ENCODE assay signal across 1 cellular context in genomic region chr16:75074920-75075687, GRCh38.
A peak's percentile ranks its signal among the peaks of the same experiment; 100 is the strongest.
TF ChIP-seq lines count a peak whose summit lies in the region.

No MANE protein-coding gene starts in this region.

TF ChIP-seq in GM12878, 131 proteins besides CTCF, POLR2A, EP300 and RAD21 (continued from another document and continues in another):
- TF ChIP-seq, protein P1, sequence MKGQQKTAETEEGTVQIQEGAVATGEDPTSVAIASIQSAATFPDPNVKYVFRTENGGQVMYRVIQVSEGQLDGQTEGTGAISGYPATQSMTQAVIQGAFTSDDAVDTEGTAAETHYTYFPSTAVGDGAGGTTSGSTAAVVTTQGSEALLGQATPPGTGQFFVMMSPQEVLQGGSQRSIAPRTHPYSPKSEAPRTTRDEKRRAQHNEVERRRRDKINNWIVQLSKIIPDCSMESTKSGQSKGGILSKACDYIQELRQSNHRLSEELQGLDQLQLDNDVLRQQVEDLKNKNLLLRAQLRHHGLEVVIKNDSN (IDR thresholded peaks at IDR 0.05; ENCODE audit: borderline replicate concordance, extremely low read length, insufficient read depth, low read depth, low read length) = no peak
- TF ChIP-seq CREM (IDR thresholded peaks at IDR 0.05; ENCODE audit: low read depth) (peak; percentile 52), NFIC (IDR thresholded peaks at IDR 0.05; ENCODE audit: low read depth, low read length) (peak; percentile 59; the same call in 1 of the 2 replicates), SMARCA5 (IDR thresholded peaks at IDR 0.05) (peak; percentile 49; the same call in 1 of the 2 replicates), SREBF2 (IDR thresholded peaks at IDR 0.05; ENCODE audit: low read length) (no peak), FOXK2 (IDR thresholded peaks at IDR 0.05) (no peak), CHD2 (IDR thresholded peaks at IDR 0.05; ENCODE audit: borderline replicate concordance, low read depth, low read length) (peak; percentile 23; the same call in 1 of the 2 replicates), ETV6 (conservative IDR thresholded peaks at IDR 0.05 in 1 of 2, IDR thresholded peaks at IDR 0.05 in 1 of 2; ENCODE audit: borderline replicate concordance in 1 of 2, low read depth in 1 of 2) (peak in 1 of 2 experiments; percentile 89; a peak in 2 of 4 replicates), IRF4 (IDR thresholded peaks at IDR 0.05; ENCODE audit: low read depth, low read length) (peak; percentile 44; the same call in 1 of the 2 replicates), ZNF384 (IDR thresholded peaks at IDR 0.05; ENCODE audit: borderline replicate concordance, low read depth, low read length) (no peak), MYC (IDR thresholded peaks at IDR 0.05; ENCODE audit: insufficient read depth, insufficient read length, insufficient replicate concordance, low read length, severe bottlenecking) (peak; percentile 43), CBX5 (IDR thresholded peaks at IDR 0.05; ENCODE audit: low read depth) (0 out of 2 replicates have a peak, but pooled peaks have one; percentile 51), ASH2L (IDR thresholded peaks at IDR 0.05; ENCODE audit: borderline replicate concordance, low read depth) (no peak), PAX5 (IDR thresholded peaks at IDR 0.05; ENCODE audit: borderline replicate concordance, low read depth, low read length) (peak; percentile 87; the same call in 1 of the 2 replicates), NR2C1 (IDR thresholded peaks at IDR 0.05) (no peak), SP1 (IDR thresholded peaks at IDR 0.05; ENCODE audit: low read depth, low read length) (peak; percentile 51), NR2F1 (conservative IDR thresholded peaks at IDR 0.05) (peak; percentile 62; the same call in 1 of the 2 replicates), KDM1A (IDR thresholded peaks at IDR 0.05; ENCODE audit: borderline replicate concordance) (no peak), PAX8 (IDR thresholded peaks at IDR 0.05) (no peak), CREB1 (IDR thresholded peaks at IDR 0.05; ENCODE audit: low read depth) (peak; percentile 34; the same call in 1 of the 2 replicates), TCF3 (IDR thresholded peaks at IDR 0.05; ENCODE audit: borderline replicate concordance, insufficient read depth, low read depth, low read length) (peak; percentile 50; the same call in 1 of the 2 replicates), YY1 (IDR thresholded peaks at IDR 0.05; ENCODE audit: low read depth, low read length) (peak; percentile 51; the same call in 1 of the 2 replicates), HDAC6 (IDR thresholded peaks at IDR 0.05; ENCODE audit: unreplicated experiment) (no peak), BCL11A (IDR thresholded peaks at IDR 0.05; ENCODE audit: low read depth, low read length) (peak; percentile 30; the same call in 1 of the 2 replicates), LARP7 (IDR thresholded peaks at IDR 0.05) (peak; percentile 39; the same call in 1 of the 2 replicates), RCOR1 (conservative IDR thresholded peaks at IDR 0.05; ENCODE audit: low read depth, low read length) (no peak), BRCA1 (IDR thresholded peaks at IDR 0.05; ENCODE audit: low read depth, low read length) (no peak), SMAD5 (IDR thresholded peaks at IDR 0.05; ENCODE audit: low read depth) (no peak), CEBPZ (IDR thresholded peaks at IDR 0.05; ENCODE audit: low read depth, low read length) (no peak), BHLHE40 (IDR thresholded peaks at IDR 0.05; ENCODE audit: borderline replicate concordance in 1 of 2, low read depth in 2 of 2, low read length in 1 of 2) (peak; percentile 86 to 91), NRF1 (conservative IDR thresholded peaks at IDR 0.05; ENCODE audit: low read depth, low read length) (no peak), STAT3 (IDR thresholded peaks at IDR 0.05; ENCODE audit: low read depth, low read length) (no peak), IKZF1 (conservative IDR thresholded peaks at IDR 0.05) (peak; percentile 85), TCF7 (IDR thresholded peaks at IDR 0.05; ENCODE audit: borderline replicate concordance) (no peak), NFYA (IDR thresholded peaks at IDR 0.05; ENCODE audit: borderline replicate concordance, low read depth, low read length) (no peak), WRNIP1 (IDR thresholded peaks at IDR 0.05; ENCODE audit: borderline replicate concordance, low read depth, low read length) (no peak), GATAD2B (conservative IDR thresholded peaks at IDR 0.05; ENCODE audit: low read depth) (peak; percentile 62; the same call in 1 of the 2 replicates), RUNX3 (IDR thresholded peaks at IDR 0.05; ENCODE audit: low read length) (peak; percentile 99), CBFB (IDR thresholded peaks at IDR 0.05; ENCODE audit: low read depth) (peak; percentile 86; the same call in 1 of the 2 replicates), IKZF2 (IDR thresholded peaks at IDR 0.05) (peak; percentile 57 to 79), RFX5 (IDR thresholded peaks at IDR 0.05; ENCODE audit: low read depth, low read length) (no peak), MTA3 (IDR thresholded peaks at IDR 0.05; ENCODE audit: borderline replicate concordance, low read length) (peak; percentile 64; the same call in 1 of the 2 replicates), POLR2AphosphoS2 (IDR thresholded peaks at IDR 0.05; ENCODE audit: low read depth, low read length) (no peak), EED (IDR thresholded peaks at IDR 0.05; ENCODE audit: low read depth) (peak; percentile 85), NBN (IDR thresholded peaks at IDR 0.05) (0 out of 2 replicates have a peak, but pooled peaks have one; percentile 46), BACH1 (IDR thresholded peaks at IDR 0.05; ENCODE audit: borderline replicate concordance) (no peak), MTA2 (IDR thresholded peaks at IDR 0.05; ENCODE audit: low read depth) (peak; percentile 66), MEF2B (IDR thresholded peaks at IDR 0.05; ENCODE audit: partially characterized antibody, poor library complexity, severe bottlenecking) (peak; percentile 40), TCF12 (IDR thresholded peaks at IDR 0.05; ENCODE audit: low read depth, low read length) (no peak), E2F8 (IDR thresholded peaks at IDR 0.05; ENCODE audit: low read depth, partially characterized antibody) (no peak)
- TF ChIP-seq, protein P2, sequence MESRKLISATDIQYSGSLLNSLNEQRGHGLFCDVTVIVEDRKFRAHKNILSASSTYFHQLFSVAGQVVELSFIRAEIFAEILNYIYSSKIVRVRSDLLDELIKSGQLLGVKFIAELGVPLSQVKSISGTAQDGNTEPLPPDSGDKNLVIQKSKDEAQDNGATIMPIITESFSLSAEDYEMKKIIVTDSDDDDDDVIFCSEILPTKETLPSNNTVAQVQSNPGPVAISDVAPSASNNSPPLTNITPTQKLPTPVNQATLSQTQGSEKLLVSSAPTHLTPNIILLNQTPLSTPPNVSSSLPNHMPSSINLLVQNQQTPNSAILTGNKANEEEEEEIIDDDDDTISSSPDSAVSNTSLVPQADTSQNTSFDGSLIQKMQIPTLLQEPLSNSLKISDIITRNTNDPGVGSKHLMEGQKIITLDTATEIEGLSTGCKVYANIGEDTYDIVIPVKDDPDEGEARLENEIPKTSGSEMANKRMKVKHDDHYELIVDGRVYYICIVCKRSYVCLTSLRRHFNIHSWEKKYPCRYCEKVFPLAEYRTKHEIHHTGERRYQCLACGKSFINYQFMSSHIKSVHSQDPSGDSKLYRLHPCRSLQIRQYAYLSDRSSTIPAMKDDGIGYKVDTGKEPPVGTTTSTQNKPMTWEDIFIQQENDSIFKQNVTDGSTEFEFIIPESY (IDR thresholded peaks at IDR 0.05) = no peak
- TF ChIP-seq, protein P3, sequence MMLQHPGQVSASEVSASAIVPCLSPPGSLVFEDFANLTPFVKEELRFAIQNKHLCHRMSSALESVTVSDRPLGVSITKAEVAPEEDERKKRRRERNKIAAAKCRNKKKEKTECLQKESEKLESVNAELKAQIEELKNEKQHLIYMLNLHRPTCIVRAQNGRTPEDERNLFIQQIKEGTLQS (IDR thresholded peaks at IDR 0.05; ENCODE audit: borderline replicate concordance, extremely low read depth, low read depth, low read length) = no peak
- TF ChIP-seq, protein P4, sequence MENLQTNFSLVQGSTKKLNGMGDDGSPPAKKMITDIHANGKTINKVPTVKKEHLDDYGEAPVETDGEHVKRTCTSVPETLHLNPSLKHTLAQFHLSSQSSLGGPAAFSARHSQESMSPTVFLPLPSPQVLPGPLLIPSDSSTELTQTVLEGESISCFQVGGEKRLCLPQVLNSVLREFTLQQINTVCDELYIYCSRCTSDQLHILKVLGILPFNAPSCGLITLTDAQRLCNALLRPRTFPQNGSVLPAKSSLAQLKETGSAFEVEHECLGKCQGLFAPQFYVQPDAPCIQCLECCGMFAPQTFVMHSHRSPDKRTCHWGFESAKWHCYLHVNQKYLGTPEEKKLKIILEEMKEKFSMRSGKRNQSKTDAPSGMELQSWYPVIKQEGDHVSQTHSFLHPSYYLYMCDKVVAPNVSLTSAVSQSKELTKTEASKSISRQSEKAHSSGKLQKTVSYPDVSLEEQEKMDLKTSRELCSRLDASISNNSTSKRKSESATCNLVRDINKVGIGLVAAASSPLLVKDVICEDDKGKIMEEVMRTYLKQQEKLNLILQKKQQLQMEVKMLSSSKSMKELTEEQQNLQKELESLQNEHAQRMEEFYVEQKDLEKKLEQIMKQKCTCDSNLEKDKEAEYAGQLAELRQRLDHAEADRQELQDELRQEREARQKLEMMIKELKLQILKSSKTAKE (IDR thresholded peaks at IDR 0.05; ENCODE audit: low read depth, poor library complexity, severe bottlenecking) = peak; percentile 76
- TF ChIP-seq, protein P5, sequence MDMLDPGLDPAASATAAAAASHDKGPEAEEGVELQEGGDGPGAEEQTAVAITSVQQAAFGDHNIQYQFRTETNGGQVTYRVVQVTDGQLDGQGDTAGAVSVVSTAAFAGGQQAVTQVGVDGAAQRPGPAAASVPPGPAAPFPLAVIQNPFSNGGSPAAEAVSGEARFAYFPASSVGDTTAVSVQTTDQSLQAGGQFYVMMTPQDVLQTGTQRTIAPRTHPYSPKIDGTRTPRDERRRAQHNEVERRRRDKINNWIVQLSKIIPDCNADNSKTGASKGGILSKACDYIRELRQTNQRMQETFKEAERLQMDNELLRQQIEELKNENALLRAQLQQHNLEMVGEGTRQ (IDR thresholded peaks at IDR 0.05; ENCODE audit: borderline replicate concordance, low read depth, low read length) = no peak
- TF ChIP-seq, protein P6, sequence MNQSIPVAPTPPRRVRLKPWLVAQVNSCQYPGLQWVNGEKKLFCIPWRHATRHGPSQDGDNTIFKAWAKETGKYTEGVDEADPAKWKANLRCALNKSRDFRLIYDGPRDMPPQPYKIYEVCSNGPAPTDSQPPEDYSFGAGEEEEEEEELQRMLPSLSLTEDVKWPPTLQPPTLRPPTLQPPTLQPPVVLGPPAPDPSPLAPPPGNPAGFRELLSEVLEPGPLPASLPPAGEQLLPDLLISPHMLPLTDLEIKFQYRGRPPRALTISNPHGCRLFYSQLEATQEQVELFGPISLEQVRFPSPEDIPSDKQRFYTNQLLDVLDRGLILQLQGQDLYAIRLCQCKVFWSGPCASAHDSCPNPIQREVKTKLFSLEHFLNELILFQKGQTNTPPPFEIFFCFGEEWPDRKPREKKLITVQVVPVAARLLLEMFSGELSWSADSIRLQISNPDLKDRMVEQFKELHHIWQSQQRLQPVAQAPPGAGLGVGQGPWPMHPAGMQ (IDR thresholded peaks at IDR 0.05; ENCODE audit: borderline replicate concordance) = no peak
- TF ChIP-seq, protein P7, sequence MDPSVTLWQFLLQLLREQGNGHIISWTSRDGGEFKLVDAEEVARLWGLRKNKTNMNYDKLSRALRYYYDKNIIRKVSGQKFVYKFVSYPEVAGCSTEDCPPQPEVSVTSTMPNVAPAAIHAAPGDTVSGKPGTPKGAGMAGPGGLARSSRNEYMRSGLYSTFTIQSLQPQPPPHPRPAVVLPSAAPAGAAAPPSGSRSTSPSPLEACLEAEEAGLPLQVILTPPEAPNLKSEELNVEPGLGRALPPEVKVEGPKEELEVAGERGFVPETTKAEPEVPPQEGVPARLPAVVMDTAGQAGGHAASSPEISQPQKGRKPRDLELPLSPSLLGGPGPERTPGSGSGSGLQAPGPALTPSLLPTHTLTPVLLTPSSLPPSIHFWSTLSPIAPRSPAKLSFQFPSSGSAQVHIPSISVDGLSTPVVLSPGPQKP (IDR thresholded peaks at IDR 0.05; ENCODE audit: low read depth, low read length) = 0 out of 2 replicates have a peak, but pooled peaks have one; percentile 25
